9 cellular contexts compared by ENCODE assay signal in genomic region chr11:117815262-117815803, GRCh38. TPM values are rescaled to one million over a fixed set of nuclear protein-coding genes. Genes with fewer than 3 reads are reported as not detected.
DNase-seq lines count a peak whose midpoint lies in the region; ATAC-seq and TF ChIP-seq lines count a peak whose summit lies in the region.
"Had no signal": no experiment of that assay in that cellular context is flagged by ENCODE, and none has a peak within 500 bp of the region (broad histone marks: within the 10 kb centered on the region; RNA-seq: fewer than 3 reads in every experiment).

No MANE protein-coding gene starts in this region.

- DNase-seq in SIG-M5 treated with dmso at 0.1 percent for 504 hours (lab: John Stamatoyannopoulos, UW; ENCODE audit: unreplicated experiment) (peak; percentile 95), type B pancreatic cell (ENCODE audit: extremely low spot score, unreplicated experiment) (no peak), NCI-H524 (lab: John Stamatoyannopoulos, UW) (no peak), NCI-H1694 treated with DMSO at 0.1 percent for 48 hours (lab: John Stamatoyannopoulos, UW) (no peak)
- peak; percentile 72 for DNase-seq in activated naive CD4-positive, alpha-beta T cell treated with anti-CD3 and anti-CD28 coated beads, Interleukin-2, amount 10 ng/mL, durations not matched to agents 7 days and 5 days

- H3K9me3 ChIP-seq in muscle layer of duodenum (ENCODE audit: control insufficient read depth in 1 of 2, low read length in 2 of 2) = no peaks in the 10 kb centered on the region

- peak overlapping the region; percentile 51 for H3K4me3 Mint-ChIP-seq in activated naive CD4-positive, alpha-beta T cell treated with anti-CD3 and anti-CD28 coated beads, Interleukin-2, amount 10 ng/mL, durations not matched to agents 7 days and 5 days
- H3K4me3 Mint-ChIP-seq in type B pancreatic cell = peak overlapping the region; percentile 77

- H3K4me1 ChIP-seq in muscle layer of duodenum (ENCODE audit: control insufficient read depth in 1 of 2, insufficient read depth in 2 of 2, low read length in 2 of 2) = peaks cover 15 to 34% of the 10 kb centered on the region in 2 donors

- no peaks in the 10 kb centered on the region for H3K36me3 Mint-ChIP-seq in activated naive CD4-positive, alpha-beta T cell treated with anti-CD3 and anti-CD28 coated beads, Interleukin-2, amount 10 ng/mL, durations not matched to agents 7 days and 5 days
- no peaks in the 10 kb centered on the region for H3K36me3 Mint-ChIP-seq in type B pancreatic cell

- no peaks in the 10 kb centered on the region for H3K36me3 ChIP-seq in muscle layer of duodenum (ENCODE audit: control insufficient read depth in 1 of 2, insufficient read depth in 2 of 2, low read length in 2 of 2)

- peak overlapping the region; percentile 68 for H3K27ac ChIP-seq in muscle layer of duodenum (ENCODE audit: low read length)

- H3K27me3 ChIP-seq in muscle layer of duodenum (ENCODE audit: low read depth, low read length) = no peaks in the 10 kb centered on the region

- CTCF ChIA-PET in activated naive CD4-positive, alpha-beta T cell treated with anti-CD3 and anti-CD28 coated beads, Interleukin-2, amount 10 ng/mL, durations not matched to agents 7 days and 5 days (lab: Charles Lee) = interaction anchor here (0.7 to 11.5 kb wide), 11 partner anchors 7 to 390 kb away, joined by 3 to 270 read pairs (median 5); no protein-coding TSS in a partner anchor

- no peaks in the 10 kb centered on the region for H3K9me3 Mint-ChIP-seq in activated naive CD4-positive, alpha-beta T cell treated with anti-CD3 and anti-CD28 coated beads, Interleukin-2, amount 10 ng/mL, durations not matched to agents 7 days and 5 days
- H3K9me3 Mint-ChIP-seq in type B pancreatic cell = no peaks in the 10 kb centered on the region

- no peak overlapping the region for H3K4me3 ChIP-seq in muscle layer of duodenum (ENCODE audit: low read depth in 1 of 2, low read length in 2 of 2)

- no peak for TF ChIP-seq CTCF in type B pancreatic cell (conservative IDR thresholded peaks at IDR 0.05)

- ATAC-seq in GM18868 (IDR thresholded peaks at IDR 0.05; ENCODE audit: unreplicated experiment) (peak; percentile 65), HG03025 (IDR thresholded peaks at IDR 0.05; ENCODE audit: low FRiP score, unreplicated experiment) (peak; percentile 56)

- H3K27me3 Mint-ChIP-seq in activated naive CD4-positive, alpha-beta T cell treated with anti-CD3 and anti-CD28 coated beads, Interleukin-2, amount 10 ng/mL, durations not matched to agents 7 days and 5 days = peaks cover 7% of the 10 kb centered on the region
- H3K27me3 Mint-ChIP-seq in type B pancreatic cell = peaks cover 17% of the 10 kb centered on the region

- H3K4me1 Mint-ChIP-seq in activated naive CD4-positive, alpha-beta T cell treated with anti-CD3 and anti-CD28 coated beads, Interleukin-2, amount 10 ng/mL, durations not matched to agents 7 days and 5 days = peaks cover 47% of the 10 kb centered on the region
- H3K4me1 Mint-ChIP-seq in type B pancreatic cell (ENCODE audit: unreplicated experiment) = peaks cover 68% of the 10 kb centered on the region

- H3K27ac Mint-ChIP-seq in activated naive CD4-positive, alpha-beta T cell treated with anti-CD3 and anti-CD28 coated beads, Interleukin-2, amount 10 ng/mL, durations not matched to agents 7 days and 5 days = peak overlapping the region; percentile 84
- peak overlapping the region; percentile 98 for H3K27ac Mint-ChIP-seq in type B pancreatic cell

RNA-seq across cellular contexts. Expression of gene FXYD2, which starts 9.2 kb away (rescaled TPM):
- total RNA-seq in type B pancreatic cell (ENCODE audit: low replicate concordance) = 40.8 and 57.5 TPM in 2 replicates

RNA-seq across cellular contexts. Expression of gene DSCAML1, which starts 18.3 kb away (rescaled TPM):
- total RNA-seq in type B pancreatic cell (ENCODE audit: low replicate concordance) = 5.8 and 9.8 TPM in 2 replicates
- total RNA-seq: pulmonary artery endothelial cell had no signal

Comparison
In these comparisons a context has a peak if more than half of its experiments do, and no peak if none do; other contexts are left out.
1. DNase-seq: peak in SIG-M5 treated with dmso at 0.1 percent for 504 hours (single experiment) and activated naive CD4-positive, alpha-beta T cell treated with anti-CD3 and anti-CD28 coated beads, Interleukin-2, amount 10 ng/mL, durations not matched to agents 7 days and 5 days (single experiment); none in type B pancreatic cell (single experiment), NCI-H524 (0 of 2) and NCI-H1694 treated with DMSO at 0.1 percent for 48 hours (single experiment).